ENCODE assay signal across 10 cellular contexts in genomic region chr4:56234098-56234497, GRCh38.
"Had no signal": no experiment of that assay in that cellular context is flagged by ENCODE, and none has a peak within 500 bp of the region (broad histone marks: within the 10 kb centered on the region; RNA-seq: fewer than 3 reads in every experiment).

No MANE protein-coding gene starts in this region.

- H3K9me3 Mint-ChIP-seq: HFFc6 had no signal

- H3K27ac ChIP-seq: GM23248, HL-60 had no signal

- DNase-seq: GM23248, GOT3, H7, HFFc6, KBM-7 had no signal

- ATAC-seq: HCT116, HepG2 had no signal

- H3K4me3 Mint-ChIP-seq: HFFc6, IgD-negative memory B cell had no signal

- H3K4me3 ChIP-seq: GM23248, HAP-1 had no signal

- H3K9ac ChIP-seq: GM23248 had no signal

- H3K27ac Mint-ChIP-seq: HFFc6, IgD-negative memory B cell had no signal

- H3K27me3 Mint-ChIP-seq: IgD-negative memory B cell had no signal

- H3K36me3 ChIP-seq: HAP-1 had no signal

- H3K9me3 ChIP-seq: HAP-1 had no signal

- H2AFZ ChIP-seq: GM23248 had no signal
